In genomic region chr10:79093658-79094411, GRCh38 we compare ENCODE assay signal across 7 cellular contexts. TPM values are rescaled to one million over a fixed set of nuclear protein-coding genes. Genes with fewer than 3 reads are reported as not detected.
DNase-seq lines count a peak whose midpoint lies in the region; ATAC-seq and TF ChIP-seq lines count a peak whose summit lies in the region.

No MANE protein-coding gene starts in this region.

- H3K4me2 ChIP-seq in GM23338 (no peak overlapping the region), osteoblast (ENCODE audit: insufficient read depth, low read length) (peak overlapping the region; percentile 20), GM23248 (ENCODE audit: unreplicated experiment) (no peak overlapping the region)

- peaks cover 22% of the 10 kb centered on the region for H3K27me3 Mint-ChIP-seq in GM23338 (ENCODE audit: insufficient read depth, low read depth, poor library complexity)

- no peaks in the 10 kb centered on the region; the same call in 2 of the 3 replicates for H3K36me3 Mint-ChIP-seq in GM23338 (ENCODE audit: low read depth)

- H3K4me3 Mint-ChIP-seq in GM23338 = no peak overlapping the region

- H3K27ac ChIP-seq in GM23338 (ENCODE audit: low read depth) (0 out of 2 replicates have a peak overlapping the region, but pooled peaks have one; percentile 19), duodenal mucosa (ENCODE audit: low read depth, low read length) (peak overlapping the region; percentile 69), osteoblast (ENCODE audit: low read depth, low read length) (peak overlapping the region; percentile 65), GM23248 (no peak overlapping the region)

- peaks cover 63% of the 10 kb centered on the region for H3K4me1 Mint-ChIP-seq in GM23338

- 0 out of 2 replicates have a peak overlapping the region, but pooled peaks have one; percentile 15 for H3K27ac Mint-ChIP-seq in GM23338

- no peaks in the 10 kb centered on the region for H3F3A ChIP-seq in GM23338 (replicated peaks; ENCODE audit: low read depth)
- H3F3A ChIP-seq in GM23248 (ENCODE audit: insufficient read depth) = 0 out of 2 replicates have a peak, but pooled peaks cover 6% of the 10 kb centered on the region

- WGBS in GM23248 (ENCODE audit: low coverage in 1 of 2, low lambda C conversion rate in 2 of 2, missing lambda C conversion rate in 2 of 2), 2 experiments = 62 to 69% methylated on average over 23 to 24 of the region's 24 CpGs

- H3K79me2 ChIP-seq in GM23338 (replicated peaks; ENCODE audit: insufficient read depth) = peaks cover 92% of the 10 kb centered on the region
- peaks cover 97% of the 10 kb centered on the region for H3K79me2 ChIP-seq in osteoblast (ENCODE audit: insufficient read depth, low read length)
- H3K79me2 ChIP-seq in GM23248 (ENCODE audit: insufficient read depth) = peaks cover 100% of the 10 kb centered on the region

- peak overlapping the region; percentile 45 to 58 for H3K9ac ChIP-seq in duodenal mucosa (ENCODE audit: low read depth in 1 of 2, low read length in 2 of 2)
- H3K9ac ChIP-seq in GM23248 = no peak overlapping the region

- in situ Hi-C loops in GM23248 (cut with MboI) = no loop called here

- H3K27me3 ChIP-seq in GM23338 (ENCODE audit: insufficient read depth) (no peaks in the 10 kb centered on the region), duodenal mucosa (ENCODE audit: control insufficient read depth in 1 of 2, insufficient read depth in 2 of 2, low read length in 2 of 2) (no peaks in the 10 kb centered on the region), osteoblast (ENCODE audit: insufficient read depth, low read length) (no peaks in the 10 kb centered on the region), GM23248 (replicated peaks; ENCODE audit: insufficient read depth) (no peaks in the 10 kb centered on the region)

- H3K4me1 ChIP-seq in GM23338 (ENCODE audit: insufficient read depth) = peaks cover 4% of the 10 kb centered on the region; the same call in 1 of the 2 replicates
- H3K4me1 ChIP-seq in duodenal mucosa (ENCODE audit: control insufficient read depth in 1 of 2, insufficient read depth in 2 of 2, low read length in 2 of 2) = peaks cover 72 to 77% of the 10 kb centered on the region in 2 donors
- H3K4me1 ChIP-seq in osteoblast (ENCODE audit: insufficient read depth, low read length) = peaks cover 40% of the 10 kb centered on the region
- peaks cover 35% of the 10 kb centered on the region for H3K4me1 ChIP-seq in GM23248 (ENCODE audit: insufficient read depth)

- no peak for ATAC-seq in GM23338

- H4K20me1 ChIP-seq in GM23338 (replicated peaks; ENCODE audit: insufficient read depth) = peaks cover 7% of the 10 kb centered on the region
- H4K20me1 ChIP-seq in osteoblast (ENCODE audit: insufficient read depth, low read length) = peaks cover 90% of the 10 kb centered on the region
- H4K20me1 ChIP-seq in GM23248 (ENCODE audit: insufficient read depth) = peaks cover 35% of the 10 kb centered on the region

- H3K9me3 ChIP-seq in duodenal mucosa (ENCODE audit: control insufficient read depth in 1 of 2, low read length in 2 of 2) (no peaks in the 10 kb centered on the region), osteoblast (ENCODE audit: low read depth, low read length) (no peaks in the 10 kb centered on the region), GM23248 (ENCODE audit: low read depth) (no peaks in the 10 kb centered on the region)

- H3K9me3 Mint-ChIP-seq in GM23338 = no peaks in the 10 kb centered on the region

- no peaks in the 10 kb centered on the region for H3K9me2 ChIP-seq in GM23338 (ENCODE audit: insufficient read depth)
- H3K9me2 ChIP-seq in GM23248 (ENCODE audit: insufficient read depth) = no peaks in the 10 kb centered on the region

- H2AFZ ChIP-seq in GM23338 = no peak overlapping the region
- H2AFZ ChIP-seq in osteoblast (ENCODE audit: low read length) = no peak overlapping the region
- no peak overlapping the region for H2AFZ ChIP-seq in GM23248

- peak; percentile 25 for DNase-seq in GM23338 (ENCODE audit: low spot score)
- peak; percentile 57 for DNase-seq in NCI-H146 (lab: John Stamatoyannopoulos, UW)
- DNase-seq in osteoblast (ENCODE audit: insufficient read length, low spot score, missing footprints) = no peak
- DNase-seq in GM23248 = no peak
- no peak for DNase-seq in NCI-H510A (lab: John Stamatoyannopoulos, UW)
- DNase-seq in activated CD4-positive, CD25-positive, alpha-beta regulatory T cell treated with anti-CD3 and anti-CD28 coated beads, Interleukin-2, amount 50 U/mL, for 72 hours = no peak

- H3K4me3 ChIP-seq in GM23338 (no peak overlapping the region), duodenal mucosa (ENCODE audit: low read depth in 1 of 2, low read length in 2 of 2) (peak overlapping the region; percentile 27 to 29), osteoblast (ENCODE audit: insufficient read depth, low read length) (no peak overlapping the region), GM23248 (no peak overlapping the region)

- TF ChIP-seq CTCF in GM23338 (conservative IDR thresholded peaks at IDR 0.05; ENCODE audit: low read depth in 2 of 2) = no peak
- TF ChIP-seq CTCF in osteoblast (IDR thresholded peaks at IDR 0.05; ENCODE audit: extremely low read depth, low read depth, low read length) = no peak

- no peaks in the 10 kb centered on the region for H3K36me3 ChIP-seq in GM23338 (ENCODE audit: insufficient read depth)
- H3K36me3 ChIP-seq in duodenal mucosa (ENCODE audit: control insufficient read depth in 1 of 2, insufficient read depth in 2 of 2, low read length in 2 of 2) = peaks cover 0 to 5% of the 10 kb centered on the region in 2 donors
- H3K36me3 ChIP-seq in osteoblast (ENCODE audit: insufficient read depth, low read length) = peaks cover 7% of the 10 kb centered on the region
- no peaks in the 10 kb centered on the region; the same call in 1 of the 2 replicates for H3K36me3 ChIP-seq in GM23248 (ENCODE audit: low read depth)

TF ChIP-seq in GM23338, 12 proteins besides CTCF, POLR2A, EP300 and RAD21 (continues in another document):
- no peak for TF ChIP-seq EZH2 (IDR thresholded peaks at IDR 0.05; ENCODE audit: low read depth, unreplicated experiment)
- no peak for TF ChIP-seq ZNF462 (CRISPR knock-in tag; IDR thresholded peaks at IDR 0.05)
- no peak for TF ChIP-seq NANOG (IDR thresholded peaks at IDR 0.05; ENCODE audit: borderline replicate concordance)
- TF ChIP-seq ZNF331 (CRISPR knock-in tag; IDR thresholded peaks at IDR 0.05; ENCODE audit: low read depth) = no peak

RNA-seq across cellular contexts. Expression of gene ZMIZ1, which starts 25.1 kb away (rescaled TPM):
- 25.9 and 30.9 TPM in 2 replicates for total RNA-seq in GM23338 (2014; rRNA removed; shearing (Covaris generic))
- polyA plus RNA-seq in GM23338 (2016; fragmentation: Nextera tagmentation; extraction: Ambion mirVana) = 9.2 and 9.4 TPM in 2 replicates
- 40.9 and 50.4 TPM in 2 replicates for total RNA-seq in osteoblast
- 26.6 and 28.4 TPM in 2 replicates for total RNA-seq in GM23248 (2014; rRNA removed; shearing (Covaris generic))
- 20.9 and 21.9 TPM in 2 replicates for polyA plus RNA-seq in GM23248 (2016; fragmentation: Nextera tagmentation; extraction: Ambion mirVana)

Comparison
In these comparisons a context has a peak if more than half of its experiments do, and no peak if none do; other contexts are left out.
1. DNase-seq: peak in GM23338 (single experiment) and NCI-H146 (single experiment); none in osteoblast (single experiment), GM23248 (single experiment), NCI-H510A (single experiment) and activated CD4-positive, CD25-positive, alpha-beta regulatory T cell treated with anti-CD3 and anti-CD28 coated beads, Interleukin-2, amount 50 U/mL, for 72 hours (single experiment).
2. H3K4me3 ChIP-seq: peak in duodenal mucosa (2 of 2); none in GM23338 (single experiment), osteoblast (single experiment) and GM23248 (single experiment).